Comparison of ENCODE assay signal across 8 cellular contexts in the genomic region with DNA sequence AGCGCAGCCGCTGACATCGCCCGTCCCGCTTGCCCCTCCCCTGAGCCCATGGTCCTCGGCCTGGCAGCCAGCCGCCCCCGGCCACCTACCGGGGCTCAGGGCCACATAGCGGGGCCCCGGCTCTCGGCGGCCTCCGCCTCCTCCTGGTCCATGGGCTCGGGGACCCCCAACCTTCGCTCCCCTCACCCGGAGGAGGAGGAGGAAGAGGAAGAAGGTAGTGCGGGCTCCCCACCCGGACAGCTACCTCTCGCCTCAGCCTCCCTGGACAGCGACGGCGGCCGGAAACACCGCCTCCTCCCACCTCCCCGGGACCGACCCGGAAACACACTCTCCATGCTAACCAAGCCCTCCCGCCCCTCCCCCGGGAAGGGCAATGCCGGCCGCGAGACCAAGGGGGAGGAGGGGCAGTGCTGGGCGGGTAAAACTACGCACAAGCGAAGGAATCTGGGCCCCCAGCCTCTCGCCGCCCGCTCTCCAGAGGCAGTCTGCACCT. TPM values are rescaled to one million over a fixed set of nuclear protein-coding genes. Genes with fewer than 3 reads are reported as not detected.
DNase-seq lines count a peak whose midpoint lies in the region; ATAC-seq and TF ChIP-seq lines count a peak whose summit lies in the region.

TSS of gene KIAA0319L (minus strand) at position 286 of the 493 bp plus-strand sequence. CDS start 2,912 bp downstream, outside the sequence.

- POLR2A ChIA-PET in BJ (lab: Charles Lee), result interaction anchor here (0.7 kb wide), 1 partner anchor 410 kb away, joined by 3 read pairs; no protein-coding TSS in a partner anchor

- CTCF ChIA-PET in BJ (lab: Yijun Ruan, JAX), result interaction anchor here (0.7 to 4.6 kb wide), 8 partner anchors 10 to 704 kb away, joined by 3 to 60 read pairs (median 5); no protein-coding TSS in a partner anchor

- intact Hi-C loops in natural killer cell (cut with micrococcal nuclease), result no loop called here

- no peaks in the 10 kb centered on the region for H3K9me3 Mint-ChIP-seq in natural killer cell

- H3K4me3 ChIP-seq in BJ (ENCODE audit: low read depth, low read length), result peak within 1 kb of the TSS; percentile 92
- H3K4me3 ChIP-seq in WI38 (ENCODE audit: low read depth, low read length), result peak within 1 kb of the TSS; percentile 93
- H3K4me3 ChIP-seq in fibroblast of villous mesenchyme (ENCODE audit: low read depth, low read length), result peak within 1 kb of the TSS; percentile 94

- H3K27me3 ChIP-seq in BJ (ENCODE audit: control insufficient read depth, insufficient read depth, low read length), result no peaks in the 10 kb centered on the region

- peaks cover 5% of the 10 kb centered on the region for H3K36me3 ChIP-seq in BJ (ENCODE audit: control insufficient read depth, insufficient read depth, low read length)

- peak; percentile 3; the same call in 1 of the 2 replicates for TF ChIP-seq CTCF in BJ (IDR thresholded peaks at IDR 0.05; ENCODE audit: insufficient read depth, low read depth, low read length)
- no peak for TF ChIP-seq CTCF in WI38 (IDR thresholded peaks at IDR 0.05; ENCODE audit: low read depth, low read length)
- TF ChIP-seq CTCF in fibroblast of villous mesenchyme (IDR thresholded peaks at IDR 0.05; ENCODE audit: insufficient read depth, low read depth, low read length), result no peak
- TF ChIP-seq CTCF in natural killer cell (IDR thresholded peaks at IDR 0.05), result no peak

- H3K36me3 Mint-ChIP-seq in natural killer cell, result no peaks in the 10 kb centered on the region

- peak within 1 kb of the TSS; percentile 97 for H3K4me3 Mint-ChIP-seq in natural killer cell

- DNase-seq in BJ (ENCODE audit: low read depth), result no peak
- peak; percentile 77 for DNase-seq in NCI-H146 treated with DMSO at 0.1 percent for 48 hours (lab: John Stamatoyannopoulos, UW; ENCODE audit: unreplicated experiment)
- peak; percentile 70 for DNase-seq in fibroblast of villous mesenchyme (ENCODE audit: low read depth)
- no peak for DNase-seq in natural killer cell
- no peak for DNase-seq in activated effector memory CD4-positive, alpha-beta T cell treated with anti-CD3 and anti-CD28 coated beads, Interleukin-2, amount 50 U/mL, for 16 hours

- H3K27me3 Mint-ChIP-seq in natural killer cell (ENCODE audit: low read depth in 2 of 2), result no peaks in the 10 kb centered on the region

- H3K27ac Mint-ChIP-seq in natural killer cell, result peak within 1 kb of the TSS; percentile 93 to 96

- ATAC-seq in GM18499 (IDR thresholded peaks at IDR 0.05; ENCODE audit: insufficient read depth, unreplicated experiment), result peak; percentile 50
- ATAC-seq in HG02840 (IDR thresholded peaks at IDR 0.05; ENCODE audit: low FRiP score, unreplicated experiment), result peak; percentile 76
- ATAC-seq in natural killer cell, result peak; percentile 78 to 88 (median 78)

- H3K4me1 Mint-ChIP-seq in natural killer cell, result peaks cover 38 to 64% of the 10 kb centered on the region in 2 donors

RNA-seq across cellular contexts. Expression of gene KIAA0319L, which starts in this region (rescaled TPM):
- polyA plus RNA-seq in BJ (2011; rRNA removed), result 33.4 and 36.3 TPM in 2 replicates
- polyA minus RNA-seq in BJ (2011; rRNA and poly(A)+ RNA removed), result 28.9 and 32.0 TPM in 2 replicates
- total RNA-seq in fibroblast of villous mesenchyme (45.1 and 63.0 TPM in 2 replicates), natural killer cell (10 to 100 TPM; 51.3 to 75.0 (median 64.8) TPM)

Comparison
In these comparisons a context has a peak if more than half of its experiments do, and no peak if none do; other contexts are left out.
1. DNase-seq: peak in NCI-H146 treated with DMSO at 0.1 percent for 48 hours (single experiment) and fibroblast of villous mesenchyme (single experiment); none in BJ (single experiment), natural killer cell (single experiment) and activated effector memory CD4-positive, alpha-beta T cell treated with anti-CD3 and anti-CD28 coated beads, Interleukin-2, amount 50 U/mL, for 16 hours (single experiment).
2. Peak in every context shown above with its lines, with median percentiles within 50 percentile points of each other: H3K4me3 ChIP-seq and ATAC-seq.